13 cellular contexts compared by ENCODE assay signal in the genomic region with DNA sequence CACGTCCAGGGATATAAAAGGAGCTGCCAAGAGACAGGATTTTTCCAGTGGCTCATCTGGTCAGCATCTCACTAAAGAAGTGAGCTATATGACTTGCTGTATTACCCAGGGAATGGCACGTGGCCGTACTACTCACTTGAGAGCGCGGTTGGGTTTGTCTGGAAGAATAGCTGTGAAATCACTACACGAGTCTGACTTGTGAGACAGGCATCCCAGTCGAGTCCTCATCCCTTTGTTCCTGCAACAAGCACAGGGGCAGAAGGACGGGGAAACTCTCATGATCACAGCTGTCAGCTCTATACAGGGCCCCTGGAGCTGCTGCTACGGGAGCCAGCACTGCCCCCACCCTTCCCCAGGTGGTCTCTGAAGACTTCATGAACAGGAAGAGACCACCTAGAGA.
"Had no signal": no experiment of that assay in that cellular context is flagged by ENCODE, and none has a peak within 500 bp of the region (broad histone marks: within the 10 kb centered on the region; RNA-seq: fewer than 3 reads in every experiment).

No MANE protein-coding gene starts in this region.

- H3K9me3 ChIP-seq: tibial nerve, uterus had no signal

- ATAC-seq: naive thymus-derived CD4-positive, alpha-beta T cell; stimulated activated naive B cell treated with anti-CD40 and anti-IgM and Interleukin-4, amounts not matched to agents 10 μg/mL and 1 μg/mL and 100 μg/mL, for 72 hours had no signal

- H3K27me3 ChIP-seq: brain microvascular endothelial cell, tibial nerve, uterus had no signal

- H3K27ac ChIP-seq: brain microvascular endothelial cell, coronary artery, tibial nerve, uterus had no signal

- DNase-seq: activated CD4-positive, alpha-beta T cell treated with anti-CD3 and anti-CD28 coated beads, Interleukin-2, amount 10 ng/mL, durations not matched to agents 7 days and 5 days; activated CD8-positive, alpha-beta memory T cell treated with anti-CD3 and anti-CD28 coated beads for 24 hours; activated naive CD4-positive, alpha-beta T cell; activated naive CD8-positive, alpha-beta T cell treated with anti-CD3 and anti-CD28 coated beads, Interleukin-2, amount 10 ng/mL, durations not matched to agents 7 days and 5 days; brain microvascular endothelial cell; foreskin fibroblast; naive thymus-derived CD4-positive, alpha-beta T cell; stimulated activated CD4-positive, alpha-beta T cell treated with anti-CD3 and anti-CD28 coated beads, Interleukin-4, amount 100 ng/mL, for 1 hour; stimulated activated naive B cell treated with anti-CD40 and anti-IgM and Interleukin-4, amounts not matched to agents 10 μg/mL and 1 μg/mL and 100 μg/mL, for 72 hours; uterus had no signal

- H3K4me1 ChIP-seq: uterus had no signal

- H3K36me3 ChIP-seq: brain microvascular endothelial cell, tibial nerve, uterus had no signal

- H3K4me3 ChIP-seq: coronary artery, lung, tibial nerve, uterus had no signal
